Comparison of ENCODE assay signal across 11 cellular contexts in genomic region chr7:100679129-100679926, GRCh38. TPM values are rescaled to one million over a fixed set of nuclear protein-coding genes. Genes with fewer than 3 reads are reported as not detected.
DNase-seq lines count a peak whose midpoint lies in the region; ATAC-seq and TF ChIP-seq lines count a peak whose summit lies in the region.
"Had no signal": no experiment of that assay in that cellular context is flagged by ENCODE, and none has a peak within 500 bp of the region (broad histone marks: within the 10 kb centered on the region; RNA-seq: fewer than 3 reads in every experiment).

No MANE protein-coding gene starts in this region.

- H3K36me3 Mint-ChIP-seq in activated CD8-positive, alpha-beta T cell treated with anti-CD3 and anti-CD28 coated beads, Interleukin-2, amount 10 ng/mL, durations not matched to agents 7 days and 5 days (ENCODE audit: low read depth) = peaks cover 35% of the 10 kb centered on the region

- H3K9me3 ChIP-seq in left ventricle myocardium inferior (replicated peaks) (no peaks in the 10 kb centered on the region), transverse colon (no peaks in the 10 kb centered on the region)

- H3K27ac Mint-ChIP-seq in activated CD8-positive, alpha-beta T cell treated with anti-CD3 and anti-CD28 coated beads, Interleukin-2, amount 10 ng/mL, durations not matched to agents 7 days and 5 days = peak overlapping the region; percentile 25

- H3K9me3 Mint-ChIP-seq in activated CD8-positive, alpha-beta T cell treated with anti-CD3 and anti-CD28 coated beads, Interleukin-2, amount 10 ng/mL, durations not matched to agents 7 days and 5 days (ENCODE audit: insufficient read depth) = no peaks in the 10 kb centered on the region

- H3K4me3 Mint-ChIP-seq in activated CD8-positive, alpha-beta T cell treated with anti-CD3 and anti-CD28 coated beads, Interleukin-2, amount 10 ng/mL, durations not matched to agents 7 days and 5 days = no peak overlapping the region

- H3K36me3 ChIP-seq in left ventricle myocardium inferior (peaks cover 67% of the 10 kb centered on the region), transverse colon (peaks cover 0 to 45% (median 22%) of the 10 kb centered on the region in 4 donors)

- DNase-seq in left ventricle myocardium inferior (no peak), Right ventricle myocardium inferior (ENCODE audit: missing footprints) (no peak), hepatic stellate cell (ENCODE audit: low spot score) (peak; percentile 16), transverse colon (peak; percentile 11), NCI-H187 treated with DMSO at 0.1 percent for 48 hours (lab: John Stamatoyannopoulos, UW) (no peak), 8988T (no peak)
- DNase-seq in activated CD8-positive, alpha-beta T cell treated with anti-CD3 and anti-CD28 coated beads, Interleukin-2, amount 10 ng/mL, durations not matched to agents 7 days and 5 days = no peak
- DNase-seq: NCI-H510A had no signal

- no peak for TF ChIP-seq CTCF in left ventricle myocardium inferior (IDR thresholded peaks at IDR 0.05; ENCODE audit: borderline replicate concordance)
- TF ChIP-seq CTCF in transverse colon (IDR thresholded peaks at IDR 0.05) = no peak

- no peak for TF ChIP-seq POLR2A in transverse colon (IDR thresholded peaks at IDR 0.05)

- CTCF ChIA-PET in activated CD8-positive, alpha-beta T cell treated with anti-CD3 and anti-CD28 coated beads, Interleukin-2, amount 10 ng/mL, durations not matched to agents 7 days and 5 days (lab: Charles Lee) = interaction anchor here (1.7 to 6.1 kb wide), 2 partner anchors 13 to 47 kb away, joined by 4 to 38 read pairs; no protein-coding TSS in a partner anchor

- peak overlapping the region; percentile 61 for H3K27ac ChIP-seq in left ventricle myocardium inferior (replicated peaks)
- H3K27ac ChIP-seq in transverse colon = peak overlapping the region in 3 of 4 donors; percentile 51 to 75 (median 52)

- in situ Hi-C loops in transverse colon (cut with MboI; ENCODE audit: low pct_ligation_motif_present in 1 of 4, low pct_unique_long_range_greater_than_20kb in 1 of 4, low sequenced_read_pairs in 3 of 4) = loop anchor here in 3 of 4 donors (10.0 to 25.0 kb wide), 3 partner anchors 92 to 217 kb away; partner anchors contain the start of genes FBXO24 (in 2 of the 3), LRCH4 (in 2 of the 3) and SPACDR (in 2 of the 3)

- POLR2A ChIA-PET in activated CD8-positive, alpha-beta T cell treated with anti-CD3 and anti-CD28 coated beads, Interleukin-2, amount 10 ng/mL, durations not matched to agents 7 days and 5 days (lab: Charles Lee) = interaction anchor here (0.8 to 2.5 kb wide), 2 partner anchors 11 to 112 kb away, joined by 5 to 9 read pairs; no protein-coding TSS in a partner anchor

- peaks cover 34% of the 10 kb centered on the region for H3K4me1 Mint-ChIP-seq in activated CD8-positive, alpha-beta T cell treated with anti-CD3 and anti-CD28 coated beads, Interleukin-2, amount 10 ng/mL, durations not matched to agents 7 days and 5 days (ENCODE audit: low read depth)

- 69 to 73% methylated on average over 4 to 13 of the region's 13 CpGs for WGBS in transverse colon (ENCODE audit: low coverage in 1 of 2), 2 donors

- H3K4me3 ChIP-seq in left ventricle myocardium inferior (no peak overlapping the region), transverse colon (no peak overlapping the region)

- intact Hi-C loops in left ventricle myocardium inferior (cut with micrococcal nuclease) = no loop called here
- intact Hi-C loops in Right ventricle myocardium inferior (cut with DNase I) = no loop called here
- intact Hi-C loops in transverse colon (cut with DNase I; ENCODE audit: low total_unique reads) = no loop called here

- H3K27me3 Mint-ChIP-seq in activated CD8-positive, alpha-beta T cell treated with anti-CD3 and anti-CD28 coated beads, Interleukin-2, amount 10 ng/mL, durations not matched to agents 7 days and 5 days (ENCODE audit: low read depth) = no peaks in the 10 kb centered on the region
- H3K27me3 Mint-ChIP-seq: progenitor cell of endocrine pancreas had no signal

- no peak for TF ChIP-seq EP300 in transverse colon (IDR thresholded peaks at IDR 0.05; ENCODE audit: low read depth)

- H3K27me3 ChIP-seq in left ventricle myocardium inferior (ENCODE audit: low read depth) (no peaks in the 10 kb centered on the region), transverse colon (no peaks in the 10 kb centered on the region)

- peaks cover 65% of the 10 kb centered on the region for H3K4me1 ChIP-seq in left ventricle myocardium inferior
- peaks cover 0 to 14% (median 9%) of the 10 kb centered on the region in 4 donors for H3K4me1 ChIP-seq in transverse colon

- no peak for ATAC-seq in Right ventricle myocardium inferior
- ATAC-seq in activated CD8-positive, alpha-beta T cell treated with anti-CD3 and anti-CD28 coated beads, Interleukin-2, amount 10 ng/mL, durations not matched to agents 7 days and 5 days = no peak
- no peak for ATAC-seq in activated CD4-positive, CD25-positive, alpha-beta regulatory T cell treated with anti-CD3 and anti-CD28 coated beads, Interleukin-2, amount 50 U/mL, for 24 hours

RNA-seq across cellular contexts. Expression of gene GNB2, which starts 5.8 kb away (rescaled TPM):
- total RNA-seq in left ventricle myocardium inferior (98.3 TPM), Right ventricle myocardium inferior (120 TPM), transverse colon (100 to 1,000 TPM; 192 to 301 (median 246) TPM)
- 100 to 1,000 TPM; 274 to 286 TPM for total RNA-seq in activated CD8-positive, alpha-beta T cell treated with anti-CD3 and anti-CD28 coated beads, Interleukin-2, amount 10 ng/mL, durations not matched to agents 7 days and 5 days

RNA-seq across cellular contexts. Expression of gene GIGYF1, which starts 14.7 kb away (rescaled TPM):
- total RNA-seq in left ventricle myocardium inferior (24.5 TPM), Right ventricle myocardium inferior (25.4 TPM), transverse colon (100 to 1,000 TPM in 1 of 4 donors, 10 to 100 TPM in 3; 25.4 to 104 (median 51.8) TPM)
- total RNA-seq in activated CD8-positive, alpha-beta T cell treated with anti-CD3 and anti-CD28 coated beads, Interleukin-2, amount 10 ng/mL, durations not matched to agents 7 days and 5 days = 10 to 100 TPM; 42.1 to 43.0 TPM

RNA-seq across cellular contexts. Expression of gene ACTL6B, which starts 23.1 kb away (rescaled TPM):
- not detected for total RNA-seq in left ventricle myocardium inferior
- not detected for total RNA-seq in Right ventricle myocardium inferior
- total RNA-seq in activated CD8-positive, alpha-beta T cell treated with anti-CD3 and anti-CD28 coated beads, Interleukin-2, amount 10 ng/mL, durations not matched to agents 7 days and 5 days = not detected
- not detected for total RNA-seq in transverse colon
- total RNA-seq: T-helper 2 cell treated with Interferon-gamma antibody and Interleukin-4, amounts not matched to agents 100 ng/mL and 5 ng/mL, for 36 hours had no signal

RNA-seq across cellular contexts. Expression of gene POP7, which starts 26.6 kb away (rescaled TPM):
- total RNA-seq in left ventricle myocardium inferior = 30.6 TPM
- 29.2 TPM for total RNA-seq in Right ventricle myocardium inferior
- 10 to 100 TPM; 43.6 to 48.3 TPM for total RNA-seq in activated CD8-positive, alpha-beta T cell treated with anti-CD3 and anti-CD28 coated beads, Interleukin-2, amount 10 ng/mL, durations not matched to agents 7 days and 5 days
- total RNA-seq in transverse colon = 10 to 100 TPM; 10.7 to 58.7 (median 34.1) TPM

RNA-seq across cellular contexts. Expression of gene TFR2, which starts 38.0 kb away (rescaled TPM):
- 0.25 TPM for total RNA-seq in left ventricle myocardium inferior
- 0.22 TPM for total RNA-seq in Right ventricle myocardium inferior
- 10 to 100 TPM; 13.1 to 14.5 TPM for total RNA-seq in activated CD8-positive, alpha-beta T cell treated with anti-CD3 and anti-CD28 coated beads, Interleukin-2, amount 10 ng/mL, durations not matched to agents 7 days and 5 days
- total RNA-seq in transverse colon = under 1 TPM in 3 of 4 donors, not detected in 1; 0.60 to 0.68 (median 0.64) TPM

Comparison
In these comparisons a context has a peak if more than half of its experiments do, and no peak if none do; other contexts are left out.
1. DNase-seq: peak in hepatic stellate cell (single experiment) and transverse colon (single experiment); none in left ventricle myocardium inferior (single experiment), Right ventricle myocardium inferior (single experiment), activated CD8-positive, alpha-beta T cell treated with anti-CD3 and anti-CD28 coated beads, Interleukin-2, amount 10 ng/mL, durations not matched to agents 7 days and 5 days (single experiment), NCI-H187 treated with DMSO at 0.1 percent for 48 hours (single experiment) and 8988T (single experiment).